21 cellular contexts compared by ENCODE assay signal in the genomic region with DNA sequence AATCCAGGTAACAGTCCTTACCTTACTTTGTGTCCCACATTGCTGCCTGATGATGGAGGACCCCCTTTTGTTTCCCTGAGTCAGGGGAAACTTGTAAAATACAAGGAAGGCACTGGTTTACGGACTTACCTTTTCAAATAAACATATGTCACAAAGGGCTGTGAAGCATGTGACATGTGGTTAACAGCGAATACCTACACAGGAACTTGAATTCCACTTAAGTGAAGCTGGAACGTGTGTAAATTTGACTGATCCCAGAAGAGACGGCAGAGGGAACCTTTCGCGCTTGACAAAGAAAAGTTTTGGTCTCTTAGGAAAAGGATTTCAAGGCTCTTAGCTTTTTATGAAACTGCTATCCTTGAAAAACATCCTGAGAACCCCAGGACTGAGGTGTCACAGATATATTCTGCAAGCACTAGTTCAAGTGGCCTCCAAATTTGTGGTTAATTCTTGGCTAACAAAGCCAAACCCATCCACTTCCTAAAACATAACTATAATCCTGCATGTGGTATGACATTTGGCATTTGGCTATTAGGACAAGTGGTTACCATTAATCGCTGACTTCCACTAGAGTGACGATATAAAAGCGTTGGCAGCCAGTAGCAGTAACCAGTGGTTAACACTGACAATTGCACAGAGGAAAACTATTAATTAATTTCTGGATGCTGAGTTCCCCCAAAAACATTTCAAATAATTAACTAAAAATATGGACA. TPM values are rescaled to one million over a fixed set of nuclear protein-coding genes. Genes with fewer than 3 reads are reported as not detected.
"Had no signal": no experiment of that assay in that cellular context is flagged by ENCODE, and none has a peak within 500 bp of the region (broad histone marks: within the 10 kb centered on the region; RNA-seq: fewer than 3 reads in every experiment).

No MANE protein-coding gene starts in this region.

- H3K4me1 ChIP-seq: prostate gland had no signal

- H3K27ac Mint-ChIP-seq: activated CD4-positive, alpha-beta memory T cell treated with anti-CD3 and anti-CD28 coated beads, Interleukin-2, amount 10 ng/mL, durations not matched to agents 7 days and 5 days; activated naive CD8-positive, alpha-beta T cell treated with anti-CD3 and anti-CD28 coated beads for 36 hours; activated T-helper 17 cell treated with anti-CD3 and anti-CD28 coated beads, Interleukin-2, amount 50 U/mL, for 72 hours; brain; naive thymus-derived CD4-positive, alpha-beta T cell; stimulated activated naive CD8-positive, alpha-beta T cell treated with anti-CD3 and anti-CD28 coated beads, Interleukin-15, Interleukin-2, amounts not matched to agents 100 ng/mL and 50 ng/mL, for 24 hours had no signal

- H3K4me3 Mint-ChIP-seq: activated CD4-positive, alpha-beta memory T cell treated with anti-CD3 and anti-CD28 coated beads, Interleukin-2, amount 10 ng/mL, durations not matched to agents 7 days and 5 days; activated naive CD8-positive, alpha-beta T cell treated with anti-CD3 and anti-CD28 coated beads for 36 hours; activated T-helper 17 cell treated with anti-CD3 and anti-CD28 coated beads, Interleukin-2, amount 50 U/mL, for 72 hours; brain; naive thymus-derived CD4-positive, alpha-beta T cell; stimulated activated naive CD8-positive, alpha-beta T cell treated with anti-CD3 and anti-CD28 coated beads, Interleukin-15, Interleukin-2, amounts not matched to agents 100 ng/mL and 50 ng/mL, for 24 hours had no signal

- H3K79me2 ChIP-seq: hepatocyte had no signal

- H3K4me1 Mint-ChIP-seq: activated CD4-positive, alpha-beta memory T cell treated with anti-CD3 and anti-CD28 coated beads, Interleukin-2, amount 10 ng/mL, durations not matched to agents 7 days and 5 days; activated T-helper 17 cell treated with anti-CD3 and anti-CD28 coated beads, Interleukin-2, amount 50 U/mL, for 72 hours had no signal

- H3K4me3 ChIP-seq: dorsolateral prefrontal cortex, hepatocyte, prostate gland, skin epidermis, tibial nerve had no signal

- H3K27ac ChIP-seq: dorsolateral prefrontal cortex, hepatocyte, prostate gland, skin epidermis, tibial nerve had no signal

- H2AFZ ChIP-seq: hepatocyte had no signal

- H3K4me2 ChIP-seq: hepatocyte had no signal

- H3K27me3 ChIP-seq: hepatocyte, tibial nerve had no signal

- H3K36me3 Mint-ChIP-seq: activated naive CD8-positive, alpha-beta T cell treated with anti-CD3 and anti-CD28 coated beads for 36 hours; brain; naive thymus-derived CD4-positive, alpha-beta T cell had no signal

- DNase-seq: activated CD4-positive, alpha-beta memory T cell treated with anti-CD3 and anti-CD28 coated beads, Interleukin-2, amount 10 ng/mL, durations not matched to agents 7 days and 5 days; activated CD4-positive, alpha-beta T cell treated with anti-CD3 and anti-CD28 coated beads for 48 hours; activated CD4-positive, CD25-positive, alpha-beta regulatory T cell; activated naive CD4-positive, alpha-beta T cell; activated naive CD8-positive, alpha-beta T cell treated with anti-CD3 and anti-CD28 coated beads for 36 hours; activated T-cell treated with anti-CD3 and anti-CD28 coated beads, Interleukin-2, amount 50 U/mL, for 1 hour; amniotic stem cell; caudate nucleus; dorsolateral prefrontal cortex; foreskin fibroblast; left colon; naive thymus-derived CD4-positive, alpha-beta T cell; right cardiac atrium had no signal

- ATAC-seq: activated T-helper 17 cell treated with anti-CD3 and anti-CD28 coated beads, Interleukin-2, amount 50 U/mL, for 72 hours; left colon; naive thymus-derived CD4-positive, alpha-beta T cell; right cardiac atrium had no signal

- H3K9me3 ChIP-seq: prostate gland, tibial nerve had no signal

- H3K36me3 ChIP-seq: prostate gland, tibial nerve had no signal

- H3K9me3 Mint-ChIP-seq: activated CD4-positive, alpha-beta memory T cell treated with anti-CD3 and anti-CD28 coated beads, Interleukin-2, amount 10 ng/mL, durations not matched to agents 7 days and 5 days; activated naive CD8-positive, alpha-beta T cell treated with anti-CD3 and anti-CD28 coated beads for 36 hours; activated T-helper 17 cell treated with anti-CD3 and anti-CD28 coated beads, Interleukin-2, amount 50 U/mL, for 72 hours; naive thymus-derived CD4-positive, alpha-beta T cell; stimulated activated naive CD8-positive, alpha-beta T cell treated with anti-CD3 and anti-CD28 coated beads, Interleukin-15, Interleukin-2, amounts not matched to agents 100 ng/mL and 50 ng/mL, for 24 hours had no signal

RNA-seq across cellular contexts. Expression of gene ITGB6, which starts 55.6 kb away (rescaled TPM):
- total RNA-seq: activated CD4-positive, alpha-beta memory T cell treated with anti-CD3 and anti-CD28 coated beads, Interleukin-2, amount 10 ng/mL, durations not matched to agents 7 days and 5 days; activated naive CD8-positive, alpha-beta T cell treated with anti-CD3 and anti-CD28 coated beads for 36 hours; activated T-helper 17 cell treated with anti-CD3 and anti-CD28 coated beads, Interleukin-2, amount 50 U/mL, for 72 hours; dorsolateral prefrontal cortex; mononuclear cell; naive thymus-derived CD4-positive, alpha-beta T cell; tibial nerve had no signal
- polyA plus RNA-seq: naive thymus-derived CD4-positive, alpha-beta T cell had no signal
